ENCODE assay signal across 1 cellular context in genomic region chr19:45767881-45768643, GRCh38.
TF ChIP-seq lines count a peak whose summit lies in the region.

No MANE protein-coding gene starts in this region.

TF ChIP-seq in HepG2, 621 proteins besides CTCF, POLR2A, EP300 and RAD21 (continued from another document and continues in another):
- TF ChIP-seq ZNF142 (CRISPR knock-in tag; IDR thresholded peaks at IDR 0.05) (peak; percentile 45; the same call in 1 of the 2 replicates), ZNF512B (CRISPR knock-in tag; IDR thresholded peaks at IDR 0.05; ENCODE audit: borderline replicate concordance) (no peak), CREB3 (CRISPR knock-in tag; IDR thresholded peaks at IDR 0.05) (peak; percentile 71; the same call in 1 of the 2 replicates), NONO (IDR thresholded peaks at IDR 0.05) (no peak), NONO (CRISPR knock-in tag; conservative IDR thresholded peaks at IDR 0.05) (no peak), ATM (IDR thresholded peaks at IDR 0.05; ENCODE audit: borderline replicate concordance) (no peak), ZNF776 (CRISPR knock-in tag; IDR thresholded peaks at IDR 0.05) (no peak), SSRP1 (CRISPR knock-in tag; IDR thresholded peaks at IDR 0.05) (no peak), ZNF816 (CRISPR knock-in tag; IDR thresholded peaks at IDR 0.05; ENCODE audit: borderline replicate concordance) (0 out of 2 replicates have a peak, but pooled peaks have one; percentile 45), NCOA2 (CRISPR knock-in tag; IDR thresholded peaks at IDR 0.05) (no peak), JUNB (CRISPR knock-in tag; IDR thresholded peaks at IDR 0.05; ENCODE audit: borderline replicate concordance) (no peak), ARID2 (CRISPR knock-in tag; IDR thresholded peaks at IDR 0.05; ENCODE audit: borderline replicate concordance) (peak; percentile 89), ISL2 (CRISPR knock-in tag; IDR thresholded peaks at IDR 0.05) (peak; percentile 56; the same call in 1 of the 2 replicates), ZMAT3 (CRISPR knock-in tag; conservative IDR thresholded peaks at IDR 0.05) (peak; percentile 54; the same call in 1 of the 2 replicates), FOXA3 (CRISPR knock-in tag; IDR thresholded peaks at IDR 0.05) (no peak), JUND (CRISPR knock-in tag; IDR thresholded peaks at IDR 0.05) (no peak), MXD1 (CRISPR knock-in tag; IDR thresholded peaks at IDR 0.05) (peak; percentile 70), FIP1L1 (IDR thresholded peaks at IDR 0.05; ENCODE audit: borderline replicate concordance, insufficient read depth, low read depth, low read length) (no peak), IRF2 (CRISPR knock-in tag; IDR thresholded peaks at IDR 0.05) (peak; percentile 18; the same call in 1 of the 2 replicates), KMT2B (CRISPR knock-in tag; IDR thresholded peaks at IDR 0.05) (no peak), ZNF784 (CRISPR knock-in tag; IDR thresholded peaks at IDR 0.05; ENCODE audit: borderline replicate concordance) (peak; percentile 32; the same call in 1 of the 2 replicates), FOXO1 (CRISPR knock-in tag; IDR thresholded peaks at IDR 0.05) (peak; percentile 16; the same call in 1 of the 2 replicates), ZNF230 (CRISPR knock-in tag; IDR thresholded peaks at IDR 0.05) (no peak; the same call in 1 of the 2 replicates), DZIP1 (CRISPR knock-in tag; IDR thresholded peaks at IDR 0.05) (peak; percentile 94; the same call in 1 of the 2 replicates), HES4 (CRISPR knock-in tag; IDR thresholded peaks at IDR 0.05; ENCODE audit: borderline replicate concordance) (peak; percentile 61; the same call in 1 of the 2 replicates), AHDC1 (CRISPR knock-in tag; IDR thresholded peaks at IDR 0.05; ENCODE audit: borderline replicate concordance) (0 out of 2 replicates have a peak, but pooled peaks have one; percentile 8), ZBTB21 (CRISPR knock-in tag; IDR thresholded peaks at IDR 0.05) (no peak), ZNF501 (CRISPR knock-in tag; IDR thresholded peaks at IDR 0.05) (no peak), ZNF556 (CRISPR knock-in tag; IDR thresholded peaks at IDR 0.05; ENCODE audit: borderline replicate concordance) (no peak), ATF7-NPFF (CRISPR knock-in tag; IDR thresholded peaks at IDR 0.05; ENCODE audit: low read depth) (peak; percentile 60; the same call in 1 of the 2 replicates), AGO2 (optimal IDR thresholded peaks at IDR 0.05; ENCODE audit: low read depth, low read length) (peak; percentile 76), ZNF614 (CRISPR knock-in tag; IDR thresholded peaks at IDR 0.05; ENCODE audit: borderline replicate concordance) (no peak), ZNF615 (CRISPR knock-in tag; IDR thresholded peaks at IDR 0.05; ENCODE audit: borderline replicate concordance) (no peak), ZNF839 (CRISPR knock-in tag; IDR thresholded peaks at IDR 0.05; ENCODE audit: borderline replicate concordance) (no peak), MYPOP (CRISPR knock-in tag; IDR thresholded peaks at IDR 0.05) (peak; percentile 97), TERF1 (CRISPR knock-in tag; IDR thresholded peaks at IDR 0.05) (peak; percentile 49; the same call in 1 of the 2 replicates), RBM39 (IDR thresholded peaks at IDR 0.05; ENCODE audit: low read depth, low read length, poor library complexity, severe bottlenecking) (peak; percentile 51), HOXA5 (CRISPR knock-in tag; IDR thresholded peaks at IDR 0.05) (no peak; the same call in 1 of the 2 replicates)
